In the genomic region with DNA sequence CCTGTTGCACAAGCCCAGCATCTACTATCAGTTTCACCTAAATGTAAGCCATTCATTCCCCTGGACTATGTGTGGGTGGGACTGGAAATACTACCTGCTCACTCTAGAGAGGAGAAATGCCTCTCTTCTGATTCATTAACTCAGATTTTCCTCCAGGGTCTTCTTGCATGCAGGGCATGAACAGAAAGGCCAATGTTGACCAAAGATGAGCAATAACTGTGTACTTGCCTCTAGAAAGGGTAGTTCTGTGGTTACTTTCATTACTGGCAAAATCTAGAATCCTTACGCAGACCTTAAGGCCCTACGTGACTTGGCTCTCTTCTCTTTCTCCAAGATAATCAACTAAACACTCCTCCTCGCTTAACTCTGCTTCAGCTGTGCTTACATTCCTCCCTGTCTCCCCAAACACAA, we compare ENCODE assay signal across 12 cellular contexts.
A peak's percentile ranks its signal among the peaks of the same experiment; 100 is the strongest.
DNase-seq lines count a peak whose midpoint lies in the region; ATAC-seq and TF ChIP-seq lines count a peak whose summit lies in the region.
"Had no signal": no experiment of that assay in that cellular context is flagged by ENCODE, and none has a peak within 500 bp of the region (broad histone marks: within the 10 kb centered on the region; RNA-seq: fewer than 3 reads in every experiment).

No MANE protein-coding gene starts in this region.

- no peak for TF ChIP-seq POLR2A in heart left ventricle (IDR thresholded peaks at IDR 0.05)

- no peaks in the 10 kb centered on the region for H4K20me1 ChIP-seq in hepatocyte (ENCODE audit: insufficient read depth, poor library complexity, severe bottlenecking)

- no peak overlapping the region for H3K4me3 ChIP-seq in RWPE2 (ENCODE audit: severe bottlenecking)
- no peak overlapping the region for H3K4me3 ChIP-seq in hepatocyte
- H3K4me3 ChIP-seq in heart left ventricle: no peak overlapping the region
- H3K4me3 ChIP-seq: mucosa of descending colon had no signal

- H3K9me3 ChIP-seq in RWPE2 (ENCODE audit: severe bottlenecking): no peaks in the 10 kb centered on the region
- no peaks in the 10 kb centered on the region for H3K9me3 ChIP-seq in hepatocyte (ENCODE audit: low read depth)
- no peaks in the 10 kb centered on the region for H3K9me3 ChIP-seq in heart left ventricle
- H3K9me3 ChIP-seq: mucosa of descending colon had no signal

- no peak overlapping the region for H2AFZ ChIP-seq in hepatocyte

- no peaks in the 10 kb centered on the region for H3K36me3 ChIP-seq in RWPE2 (ENCODE audit: low read depth)
- H3K36me3 ChIP-seq in hepatocyte (replicated peaks; ENCODE audit: insufficient read depth, low read depth): no peaks in the 10 kb centered on the region
- H3K36me3 ChIP-seq in heart left ventricle: peaks cover 0 to 12% (median under 1%) of the 10 kb centered on the region in 9 donors

- peak; percentile 53 for ATAC-seq in HG02870 (IDR thresholded peaks at IDR 0.05; ENCODE audit: unreplicated experiment)
- ATAC-seq in RWPE2 (ENCODE audit: low read depth): peak; percentile 98
- ATAC-seq in heart left ventricle: no peak
- ATAC-seq: HepG2 had no signal

- TF ChIP-seq CTCF in RWPE2 (IDR thresholded peaks at IDR 0.05; ENCODE audit: poor library complexity, severe bottlenecking): no peak
- TF ChIP-seq CTCF in hepatocyte (IDR thresholded peaks at IDR 0.05; ENCODE audit: poor library complexity): no peak
- TF ChIP-seq CTCF in heart left ventricle (IDR thresholded peaks at IDR 0.05): no peak

- H3K4me1 ChIP-seq in RWPE2 (ENCODE audit: insufficient read depth, poor library complexity, severe bottlenecking): peaks cover 22% of the 10 kb centered on the region
- H3K4me1 ChIP-seq in hepatocyte (ENCODE audit: insufficient read depth): peaks cover 20% of the 10 kb centered on the region
- H3K4me1 ChIP-seq in heart left ventricle: peaks cover 0 to 6% (median 0%) of the 10 kb centered on the region in 12 donors

- H3K27ac ChIP-seq in RWPE2 (ENCODE audit: poor library complexity, severe bottlenecking) (peak overlapping the region; percentile 71), hepatocyte (peak overlapping the region; percentile 4), heart left ventricle (no peak overlapping the region)

- H3K27me3 ChIP-seq in RWPE2 (ENCODE audit: insufficient read depth, poor library complexity, severe bottlenecking) (no peaks in the 10 kb centered on the region), hepatocyte (no peaks in the 10 kb centered on the region), heart left ventricle (no peaks in the 10 kb centered on the region)

- 85% methylated on average over 3 of the region's 3 CpGs for WGBS in hepatocyte (ENCODE audit: low lambda C conversion rate, missing lambda C conversion rate)
- WGBS in heart left ventricle, 4 donors: 88 to 92% (median 88%) methylated on average over 3 of the region's 3 CpGs

- intact Hi-C loops in heart left ventricle (cut with DNase I): no loop called here

- DNase-seq in D341Med (ENCODE audit: low spot score): peak; percentile 28
- no peak for DNase-seq in RWPE2 (ENCODE audit: low spot score)
- no peak for DNase-seq in hepatocyte (ENCODE audit: low spot score)
- DNase-seq in cerebellar cortex (ENCODE audit: low spot score): no peak
- no peak for DNase-seq in NCI-H146 treated with DMSO at 0.1 percent for 48 hours (lab: John Stamatoyannopoulos, UW; ENCODE audit: unreplicated experiment)
- DNase-seq in heart left ventricle: no peak
- no peak for DNase-seq in 8988T
- DNase-seq: activated CD4-positive, alpha-beta T cell treated with anti-CD3 and anti-CD28 coated beads for 4 hours; NCI-H774 had no signal

- H3K9me2 ChIP-seq in hepatocyte (replicated peaks; ENCODE audit: insufficient read depth): no peaks in the 10 kb centered on the region

- H3K4me2 ChIP-seq in hepatocyte: peak overlapping the region; percentile 14

- peaks cover 2% of the 10 kb centered on the region for H3K79me2 ChIP-seq in hepatocyte

Comparison
In these comparisons a context has a peak if more than half of its experiments do, and no peak if none do; other contexts are left out.
1. ATAC-seq: peak in HG02870 (single experiment) and RWPE2 (single experiment); none in heart left ventricle (0 of 4).
2. H3K27ac ChIP-seq: peak in RWPE2 (single experiment) and hepatocyte (single experiment); none in heart left ventricle (0 of 12).